Comparison of ENCODE assay signal across 36 cellular contexts in genomic region chr18:50616484-50617048, GRCh38. TPM values are rescaled to one million over a fixed set of nuclear protein-coding genes. Genes with fewer than 3 reads are reported as not detected.
"Had no signal": no experiment of that assay in that cellular context is flagged by ENCODE, and none has a peak within 500 bp of the region (broad histone marks: within the 10 kb centered on the region; RNA-seq: fewer than 3 reads in every experiment).

No MANE protein-coding gene starts in this region.

- H3K4me3 Mint-ChIP-seq: activated CD4-positive, alpha-beta T cell treated with anti-CD3 and anti-CD28 coated beads, Interleukin-2, amount 10 ng/mL, durations not matched to agents 24 days and 14 days; activated CD8-positive, alpha-beta T cell treated with anti-CD3 and anti-CD28 coated beads for 36 hours; activated naive CD4-positive, alpha-beta T cell treated with anti-CD3 and anti-CD28 coated beads, Interleukin-2, amount 50 U/mL, for 24 hours; activated naive CD8-positive, alpha-beta T cell treated with anti-CD3 and anti-CD28 coated beads, Interleukin-2, amount 10 ng/mL, durations not matched to agents 7 days and 5 days; T-helper 1 cell treated with Interleukin-12 subunit alpha and Interleukin-12 subunit beta and Interleukin-4 antibody, amounts not matched to agents 30 μg/mL and 1 μg/mL, for 36 hours; T-helper 2 cell treated with Interferon-gamma antibody and Interleukin-4, amounts not matched to agents 5 μg/mL and 100 μg/mL, for 36 hours had no signal

- ATAC-seq: activated CD8-positive, alpha-beta T cell treated with anti-CD3 and anti-CD28 coated beads for 36 hours had no signal

- H3K27ac Mint-ChIP-seq: activated CD4-positive, alpha-beta T cell treated with anti-CD3 and anti-CD28 coated beads, Interleukin-2, amount 10 ng/mL, durations not matched to agents 24 days and 14 days; activated CD8-positive, alpha-beta T cell treated with anti-CD3 and anti-CD28 coated beads for 36 hours; activated naive CD4-positive, alpha-beta T cell treated with anti-CD3 and anti-CD28 coated beads, Interleukin-2, amount 50 U/mL, for 24 hours; activated naive CD8-positive, alpha-beta T cell treated with anti-CD3 and anti-CD28 coated beads, Interleukin-2, amount 10 ng/mL, durations not matched to agents 7 days and 5 days; activated T-helper 2 cell treated with anti-CD3 and anti-CD28 coated beads, Interferon-gamma antibody, Interleukin-2, Interleukin-4, amounts not matched to agents 10 μg/mL and 5 μg/mL and 100 μg/mL, durations not matched to agents 14 hours and 24 hours and 36 hours; T-helper 1 cell treated with Interleukin-12 subunit alpha and Interleukin-12 subunit beta and Interleukin-4 antibody, amounts not matched to agents 30 μg/mL and 1 μg/mL, for 36 hours; T-helper 2 cell treated with Interferon-gamma antibody and Interleukin-4, amounts not matched to agents 5 μg/mL and 100 μg/mL, for 36 hours had no signal

- H3K9me3 Mint-ChIP-seq: activated CD4-positive, alpha-beta T cell treated with anti-CD3 and anti-CD28 coated beads, Interleukin-2, amount 10 ng/mL, durations not matched to agents 24 days and 14 days; activated naive CD4-positive, alpha-beta T cell treated with anti-CD3 and anti-CD28 coated beads, Interleukin-2, amount 50 U/mL, for 24 hours; activated naive CD8-positive, alpha-beta T cell treated with anti-CD3 and anti-CD28 coated beads, Interleukin-2, amount 10 ng/mL, durations not matched to agents 7 days and 5 days; activated T-helper 2 cell treated with anti-CD3 and anti-CD28 coated beads, Interferon-gamma antibody, Interleukin-2, Interleukin-4, amounts not matched to agents 10 μg/mL and 5 μg/mL and 100 μg/mL, durations not matched to agents 14 hours and 24 hours and 36 hours; T-helper 2 cell treated with Interferon-gamma antibody and Interleukin-4, amounts not matched to agents 5 μg/mL and 100 μg/mL, for 36 hours had no signal

- FAIRE-seq: RCC 7860, TTC549 had no signal

- H3K4me2 ChIP-seq: KMS-11, PC-9, SK-N-SH had no signal

- H3K27me3 ChIP-seq: ascending aorta had no signal

- H3K36me3 ChIP-seq: ascending aorta, SJSA1 had no signal

- H3K9ac ChIP-seq: KMS-11, SK-N-SH had no signal

- H3K4me3 ChIP-seq: ascending aorta, PC-9, SJSA1 had no signal

- H3K36me3 Mint-ChIP-seq: activated naive CD4-positive, alpha-beta T cell treated with anti-CD3 and anti-CD28 coated beads, Interleukin-2, amount 50 U/mL, for 24 hours; activated naive CD8-positive, alpha-beta T cell treated with anti-CD3 and anti-CD28 coated beads, Interleukin-2, amount 10 ng/mL, durations not matched to agents 7 days and 5 days had no signal

- DNase-seq: activated CD4-positive, alpha-beta T cell treated with anti-CD3 and anti-CD28 coated beads, Interleukin-2, amount 10 ng/mL, durations not matched to agents 24 days and 14 days; activated CD4-positive, alpha-beta T cell treated with anti-CD3 and anti-CD28 coated beads, Interleukin-2, amount 50 U/mL, for 4 hours; activated CD8-positive, alpha-beta T cell treated with anti-CD3 and anti-CD28 coated beads for 36 hours; activated gamma-delta T cell; activated naive CD4-positive, alpha-beta T cell treated with Interleukin-2 at 50 U/mL for 16 hours; activated naive CD8-positive, alpha-beta T cell treated with anti-CD3 and anti-CD28 coated beads, Interleukin-2, amount 10 ng/mL, durations not matched to agents 7 days and 5 days; activated T-cell treated with anti-CD3 and anti-CD28 coated beads, Interleukin-2, amount 50 U/mL, for 1 hour; amygdala; central memory CD4-positive, alpha-beta T cell; MM.1S; MV-4-11; NCI-H1092; NCI-H1417; NCI-H146; NCI-H187 treated with DMSO at 0.1 percent for 48 hours; NCI-H2081; NCI-H226; NCI-H446 treated with DMSO at 0.1 percent for 48 hours; NCI-H524; NCI-H69; PC-9; SHP77; SK-N-SH had no signal

- H3K4me1 ChIP-seq: SJSA1 had no signal

- H2AFZ ChIP-seq: PC-9 had no signal

- H3K27ac ChIP-seq: ascending aorta, KMS-11, PC-9, RWPE1, SJSA1 had no signal

- H3K4me1 Mint-ChIP-seq: activated CD4-positive, alpha-beta T cell treated with anti-CD3 and anti-CD28 coated beads, Interleukin-2, amount 10 ng/mL, durations not matched to agents 24 days and 14 days; activated naive CD4-positive, alpha-beta T cell treated with anti-CD3 and anti-CD28 coated beads, Interleukin-2, amount 50 U/mL, for 24 hours; activated naive CD8-positive, alpha-beta T cell treated with anti-CD3 and anti-CD28 coated beads, Interleukin-2, amount 10 ng/mL, durations not matched to agents 7 days and 5 days had no signal

- H3K9me3 ChIP-seq: ascending aorta, SJSA1, SK-N-SH had no signal

RNA-seq across cellular contexts. Expression of gene MAPK4, which starts 56.7 kb away (rescaled TPM):
- total RNA-seq: activated CD4-positive, alpha-beta T cell treated with anti-CD3 and anti-CD28 coated beads, Interleukin-2, amount 10 ng/mL, durations not matched to agents 24 days and 14 days; activated CD8-positive, alpha-beta memory T cell treated with anti-CD3 and anti-CD28 coated beads for 36 hours; activated CD8-positive, alpha-beta T cell treated with anti-CD3 and anti-CD28 coated beads for 36 hours; activated naive CD8-positive, alpha-beta T cell treated with anti-CD3 and anti-CD28 coated beads, Interleukin-2, amount 10 ng/mL, durations not matched to agents 7 days and 5 days; activated T-helper 2 cell treated with anti-CD3 and anti-CD28 coated beads, Interferon-gamma antibody, Interleukin-2, Interleukin-4, amounts not matched to agents 10 μg/mL and 5 μg/mL and 100 μg/mL, durations not matched to agents 14 hours and 24 hours and 36 hours; LHCN-M2; OCI-LY7; PC-9; SJSA1 had no signal
